Comparison of ENCODE assay signal across 14 cellular contexts in genomic region chr6:57262901-57263694, GRCh38. TPM values are rescaled to one million over a fixed set of nuclear protein-coding genes. Genes with fewer than 3 reads are reported as not detected.
A peak's percentile ranks its signal among the peaks of the same experiment; 100 is the strongest.
DNase-seq lines count a peak whose midpoint lies in the region; TF ChIP-seq lines count a peak whose summit lies in the region.
"Had no signal": no experiment of that assay in that cellular context is flagged by ENCODE, and none has a peak within 500 bp of the region (broad histone marks: within the 10 kb centered on the region; RNA-seq: fewer than 3 reads in every experiment).

No MANE protein-coding gene starts in this region.

- TF ChIP-seq POLR2A in breast epithelium (IDR thresholded peaks at IDR 0.05): no peak
- no peak for TF ChIP-seq POLR2A in vagina (IDR thresholded peaks at IDR 0.05)

- BruUV-seq in MCF 10A (replicated peaks; lab: Mats Ljungman, UMichigan): no TSS peak

- H3K27ac ChIP-seq in breast epithelium (peak overlapping the region; percentile 2 to 55), muscle layer of duodenum (ENCODE audit: low read length) (peak overlapping the region; percentile 60), vagina (peak overlapping the region; percentile 80)

- H3K36me3 ChIP-seq in breast epithelium (no peaks in the 10 kb centered on the region), muscle layer of duodenum (ENCODE audit: control insufficient read depth in 1 of 2, insufficient read depth in 2 of 2, low read length in 2 of 2) (peaks cover 0 to 1% of the 10 kb centered on the region in 2 donors), vagina (no peaks in the 10 kb centered on the region)

- H3K4me3 Mint-ChIP-seq in MCF 10A (ENCODE audit: unreplicated experiment): no peak overlapping the region
- no peak overlapping the region for H3K4me3 Mint-ChIP-seq in mesothelial cell of epicardium
- H3K4me3 Mint-ChIP-seq: naive thymus-derived CD8-positive, alpha-beta T cell had no signal

- POLR2A ChIA-PET in MCF 10A (lab: Yijun Ruan, JAX): no interaction called here

- peaks cover 16% of the 10 kb centered on the region for H3K4me1 Mint-ChIP-seq in MCF 10A (ENCODE audit: insufficient read depth, unreplicated experiment)
- H3K4me1 Mint-ChIP-seq in mesothelial cell of epicardium: peaks cover 19% of the 10 kb centered on the region

- H3K27me3 ChIP-seq in breast epithelium: no peaks in the 10 kb centered on the region
- H3K27me3 ChIP-seq in muscle layer of duodenum (ENCODE audit: low read depth, low read length): no peaks in the 10 kb centered on the region
- no peaks in the 10 kb centered on the region for H3K27me3 ChIP-seq in vagina

- H3K27ac Mint-ChIP-seq in MCF 10A (ENCODE audit: low read depth, unreplicated experiment) (no peak overlapping the region), mesothelial cell of epicardium (no peak overlapping the region)
- H3K27ac Mint-ChIP-seq: naive thymus-derived CD8-positive, alpha-beta T cell had no signal

- CTCF ChIA-PET in MCF 10A (lab: Yijun Ruan, JAX): interaction anchor here (1.2 to 1.5 kb wide), 2 partner anchors 50 to 54 kb away, joined by 3 to 4 read pairs; partner anchors contain the start of gene PRIM2

- no peaks in the 10 kb centered on the region for H3K9me3 ChIP-seq in breast epithelium
- no peaks in the 10 kb centered on the region for H3K9me3 ChIP-seq in muscle layer of duodenum (ENCODE audit: control insufficient read depth in 1 of 2, low read length in 2 of 2)
- no peaks in the 10 kb centered on the region for H3K9me3 ChIP-seq in vagina

- no peak overlapping the region for H3K4me3 ChIP-seq in breast epithelium
- H3K4me3 ChIP-seq in muscle layer of duodenum (ENCODE audit: low read depth in 1 of 2, low read length in 2 of 2): no peak overlapping the region
- no peak overlapping the region for H3K4me3 ChIP-seq in vagina
- H3K4me3 ChIP-seq: GM12878 had no signal

- TF ChIP-seq CTCF in breast epithelium (IDR thresholded peaks at IDR 0.05) (no peak), MCF 10A (IDR thresholded peaks at IDR 0.05; ENCODE audit: unreplicated experiment) (no peak), vagina (IDR thresholded peaks at IDR 0.05) (no peak), mesothelial cell of epicardium (IDR thresholded peaks at IDR 0.05; ENCODE audit: unreplicated experiment) (no peak)

- H3K4me1 ChIP-seq in breast epithelium (no peaks in the 10 kb centered on the region), muscle layer of duodenum (ENCODE audit: control insufficient read depth in 1 of 2, insufficient read depth in 2 of 2, low read length in 2 of 2) (peaks cover 12 to 27% of the 10 kb centered on the region in 2 donors), vagina (peaks cover 22% of the 10 kb centered on the region)

- intact Hi-C loops in breast epithelium (cut with DNase I; ENCODE audit: low total_unique reads) (no loop called here), MCF 10A (cut with micrococcal nuclease) (no loop called here), vagina (cut with DNase I) (loop anchor here (5.0 to 10.0 kb wide), 2 partner anchors 41 to 52 kb away; partner anchors contain the start of genes PRIM2 and RAB23)

- H3K9me3 Mint-ChIP-seq in MCF 10A (ENCODE audit: unreplicated experiment) (no peaks in the 10 kb centered on the region), mesothelial cell of epicardium (no peaks in the 10 kb centered on the region)
- H3K9me3 Mint-ChIP-seq: naive thymus-derived CD8-positive, alpha-beta T cell had no signal

- DNase-seq in breast epithelium (ENCODE audit: low spot score in 2 of 2): no peak
- no peak for DNase-seq in MCF 10A (ENCODE audit: unreplicated experiment)
- DNase-seq in dermis blood vessel endothelial cell: peak; percentile 47
- no peak for DNase-seq in vagina (ENCODE audit: extremely low spot score in 2 of 2)
- DNase-seq in HK-2 (ENCODE audit: unreplicated experiment): no peak
- DNase-seq in mesothelial cell of epicardium (ENCODE audit: low spot score in 2 of 2, unreplicated experiment in 2 of 2): no peak
- DNase-seq in NCI-H774 (lab: John Stamatoyannopoulos, UW): no peak
- DNase-seq: activated T-cell treated with anti-CD3 and anti-CD28 coated beads, Interleukin-2, amount 50 U/mL, for 1 hour; AML-193; naive thymus-derived CD8-positive, alpha-beta T cell; NCI-H1417; SHP77 had no signal

- H3K36me3 Mint-ChIP-seq in MCF 10A (ENCODE audit: insufficient read depth, unreplicated experiment) (no peaks in the 10 kb centered on the region), mesothelial cell of epicardium (no peaks in the 10 kb centered on the region)
- H3K36me3 Mint-ChIP-seq: naive thymus-derived CD8-positive, alpha-beta T cell had no signal

- H3K27me3 Mint-ChIP-seq in MCF 10A (ENCODE audit: insufficient read depth, unreplicated experiment) (no peaks in the 10 kb centered on the region), mesothelial cell of epicardium (ENCODE audit: low read depth) (no peaks in the 10 kb centered on the region)

RNA-seq across cellular contexts. Expression of gene RAB23, which starts 41.0 kb away (rescaled TPM):
- total RNA-seq in breast epithelium (10 to 100 TPM; 10.4 to 11.7 (median 10.8) TPM), MCF 10A (2022) (8.4 and 13.3 TPM in 2 replicates), dermis blood vessel endothelial cell (8.1 and 9.0 TPM in 2 replicates), vagina (31.4 TPM), mesothelial cell of epicardium (15.2 to 16.8 TPM (median 16.1 TPM) in 3 replicates)

RNA-seq across cellular contexts. Expression of gene PRIM2, which starts 54.3 kb away (rescaled TPM):
- total RNA-seq in breast epithelium (10 to 100 TPM in 2 of 3 donors, 1 to 10 TPM in 1; 9.3 to 20.1 (median 13.8) TPM), MCF 10A (2022) (8.6 and 9.7 TPM in 2 replicates), dermis blood vessel endothelial cell (16.2 and 22.4 TPM in 2 replicates), vagina (6.9 TPM), mesothelial cell of epicardium (16.6 to 17.9 TPM (median 16.9 TPM) in 3 replicates)

Comparison
In these comparisons a context has a peak if more than half of its experiments do, and no peak if none do; other contexts are left out.
1. H3K27ac ChIP-seq: peak in every context shown above with its lines; median percentile 80 in vagina; 60 in muscle layer of duodenum; 28 in breast epithelium.